In genomic region chr10:25064401-25064800, GRCh38 we compare ENCODE assay signal across 34 cellular contexts. TPM values are rescaled to one million over a fixed set of nuclear protein-coding genes. Genes with fewer than 3 reads are reported as not detected.
"Had no signal": no experiment of that assay in that cellular context is flagged by ENCODE, and none has a peak within 500 bp of the region (broad histone marks: within the 10 kb centered on the region; RNA-seq: fewer than 3 reads in every experiment).

No MANE protein-coding gene starts in this region.

- ATAC-seq: activated T-cell treated with anti-CD3 and anti-CD28 coated beads, Interleukin-2, amount 50 U/mL, for 4 hours; left colon; naive thymus-derived CD4-positive, alpha-beta T cell; pancreas had no signal

- H3K36me3 ChIP-seq: adrenal gland, esophagus squamous epithelium, pancreas, prostate gland, suprapubic skin, tibial artery had no signal

- H3K36me3 Mint-ChIP-seq: activated naive CD8-positive, alpha-beta T cell treated with anti-CD3 and anti-CD28 coated beads for 36 hours; brain; memory B cell had no signal

- H3K9me3 ChIP-seq: adrenal gland, esophagus squamous epithelium, pancreas, prostate gland, suprapubic skin, tibial artery had no signal

- H3K4me1 ChIP-seq: adrenal gland, prostate gland had no signal

- FAIRE-seq: endothelial cell of umbilical vein, frontal cortex, pancreas had no signal

- H3K27me3 Mint-ChIP-seq: activated CD4-positive, alpha-beta memory T cell treated with anti-CD3 and anti-CD28 coated beads, Interleukin-2, amount 10 ng/mL, durations not matched to agents 7 days and 5 days; activated CD4-positive, alpha-beta T cell treated with anti-CD3 and anti-CD28 coated beads, Interleukin-2, amount 10 ng/mL, durations not matched to agents 24 days and 14 days; brain had no signal

- DNase-seq: activated CD4-positive, alpha-beta memory T cell treated with anti-CD3 and anti-CD28 coated beads, Interleukin-2, amount 10 ng/mL, durations not matched to agents 7 days and 5 days; activated CD4-positive, alpha-beta T cell treated with anti-CD3 and anti-CD28 coated beads, Interleukin-2, amount 10 ng/mL, durations not matched to agents 24 days and 14 days; activated CD4-positive, CD25-positive, alpha-beta regulatory T cell; activated CD8-positive, alpha-beta memory T cell treated with anti-CD3 and anti-CD28 coated beads, Interleukin-2, amount 50 U/mL, for 48 hours; activated naive CD8-positive, alpha-beta T cell treated with anti-CD3 and anti-CD28 coated beads for 36 hours; activated T-cell treated with anti-CD3 and anti-CD28 coated beads, Interleukin-2, amount 50 U/mL, for 4 hours; adrenal gland; aorta; cortex of kidney; esophagus squamous epithelium; islet precursor cell; left colon; midbrain; naive thymus-derived CD4-positive, alpha-beta T cell; nucleus accumbens; pancreas; retina; stimulated activated CD4-positive, alpha-beta T cell treated with anti-CD3 and anti-CD28 coated beads, Interleukin-2, amount 100 ng/mL, for 24 hours; stimulated activated naive CD4-positive, alpha-beta T cell; T-helper 1 cell; tibial artery had no signal

- H3K27me3 ChIP-seq: adrenal gland, esophagus squamous epithelium, pancreas, suprapubic skin had no signal

- H3K9me3 Mint-ChIP-seq: activated CD4-positive, alpha-beta memory T cell treated with anti-CD3 and anti-CD28 coated beads, Interleukin-2, amount 10 ng/mL, durations not matched to agents 7 days and 5 days; activated naive CD4-positive, alpha-beta T cell treated with anti-CD3 and anti-CD28 coated beads for 36 hours; activated naive CD8-positive, alpha-beta T cell treated with anti-CD3 and anti-CD28 coated beads for 36 hours; activated T-cell treated with anti-CD3 and anti-CD28 coated beads, Interleukin-2, amount 50 U/mL, for 4 hours; memory B cell; neural crest cell; T-helper 2 cell treated with Interferon-gamma antibody and Interleukin-4, amounts not matched to agents 5 μg/mL and 100 μg/mL, for 36 hours had no signal

- H3K4me3 ChIP-seq: adrenal gland, esophagus squamous epithelium, pancreas, prostate gland, smooth muscle cell, suprapubic skin, tibial artery had no signal

- H3K4me3 Mint-ChIP-seq: activated CD4-positive, alpha-beta memory T cell treated with anti-CD3 and anti-CD28 coated beads, Interleukin-2, amount 10 ng/mL, durations not matched to agents 7 days and 5 days; activated CD4-positive, alpha-beta T cell treated with anti-CD3 and anti-CD28 coated beads, Interleukin-2, amount 10 ng/mL, durations not matched to agents 24 days and 14 days; activated naive CD4-positive, alpha-beta T cell treated with anti-CD3 and anti-CD28 coated beads for 36 hours; activated naive CD8-positive, alpha-beta T cell treated with anti-CD3 and anti-CD28 coated beads for 36 hours; activated T-cell treated with anti-CD3 and anti-CD28 coated beads, Interleukin-2, amount 50 U/mL, for 4 hours; brain; memory B cell; neural crest cell; T-helper 2 cell treated with Interferon-gamma antibody and Interleukin-4, amounts not matched to agents 5 μg/mL and 100 μg/mL, for 36 hours had no signal

- H3K4me2 ChIP-seq: smooth muscle cell had no signal

- H3K27ac ChIP-seq: adrenal gland, pancreas, prostate gland, suprapubic skin, tibial artery had no signal

- H3K27ac Mint-ChIP-seq: activated CD4-positive, alpha-beta memory T cell treated with anti-CD3 and anti-CD28 coated beads, Interleukin-2, amount 10 ng/mL, durations not matched to agents 7 days and 5 days; activated CD4-positive, alpha-beta T cell treated with anti-CD3 and anti-CD28 coated beads, Interleukin-2, amount 10 ng/mL, durations not matched to agents 24 days and 14 days; activated naive CD4-positive, alpha-beta T cell treated with anti-CD3 and anti-CD28 coated beads for 36 hours; activated naive CD8-positive, alpha-beta T cell treated with anti-CD3 and anti-CD28 coated beads for 36 hours; brain; memory B cell; T-helper 2 cell treated with Interferon-gamma antibody and Interleukin-4, amounts not matched to agents 5 μg/mL and 100 μg/mL, for 36 hours had no signal

RNA-seq across cellular contexts. Expression of gene ENKUR, which starts 48.4 kb away (rescaled TPM):
- total RNA-seq: activated CD4-positive, alpha-beta memory T cell treated with anti-CD3 and anti-CD28 coated beads, Interleukin-2, amount 10 ng/mL, durations not matched to agents 7 days and 5 days; activated CD4-positive, alpha-beta T cell treated with anti-CD3 and anti-CD28 coated beads, Interleukin-2, amount 10 ng/mL, durations not matched to agents 24 days and 14 days; activated naive CD4-positive, alpha-beta T cell treated with anti-CD3 and anti-CD28 coated beads for 36 hours; activated naive CD8-positive, alpha-beta T cell treated with anti-CD3 and anti-CD28 coated beads for 36 hours; activated T-cell treated with anti-CD3 and anti-CD28 coated beads, Interleukin-2, amount 50 U/mL, for 4 hours; cardiac septum; lower leg skin; suprapubic skin; ureter had no signal
- polyA plus RNA-seq: aorta; naive thymus-derived CD4-positive, alpha-beta T cell; smooth muscle cell had no signal
